Comparison of ENCODE assay signal across 2 cellular contexts in genomic region chr11:65944767-65945166, GRCh38.
TF ChIP-seq lines count a peak whose summit lies in the region.

No MANE protein-coding gene starts in this region.

TF ChIP-seq in WTC11, 78 proteins besides CTCF, POLR2A, EP300 and RAD21 (continues in another document):
- TF ChIP-seq ATF2 (CRISPR knock-in tag; IDR thresholded peaks at IDR 0.05; ENCODE audit: borderline replicate concordance, low read depth) (no peak), SOX15 (CRISPR knock-in tag; IDR thresholded peaks at IDR 0.05) (no peak), ZNF532 (CRISPR knock-in tag; IDR thresholded peaks at IDR 0.05; ENCODE audit: borderline replicate concordance) (no peak), ZNF281 (CRISPR knock-in tag; IDR thresholded peaks at IDR 0.05) (no peak), RELA (CRISPR knock-in tag; IDR thresholded peaks at IDR 0.05; ENCODE audit: borderline replicate concordance) (no peak), TEAD4 (CRISPR knock-in tag; IDR thresholded peaks at IDR 0.05) (no peak), MAX (CRISPR knock-in tag; IDR thresholded peaks at IDR 0.05) (no peak), PRDM15 (CRISPR knock-in tag; IDR thresholded peaks at IDR 0.05) (no peak), CDX4 (CRISPR knock-in tag; IDR thresholded peaks at IDR 0.05; ENCODE audit: borderline replicate concordance) (no peak)

TF ChIP-seq in H1, 55 proteins besides CTCF, POLR2A, EP300 and RAD21:
- TF ChIP-seq KDM5A (IDR thresholded peaks at IDR 0.05; ENCODE audit: low read length) (no peak), GTF2F1 (IDR thresholded peaks at IDR 0.05; ENCODE audit: borderline replicate concordance, low read depth, low read length) (no peak), JUND (IDR thresholded peaks at IDR 0.05; ENCODE audit: low read length) (no peak), CEBPB (IDR thresholded peaks at IDR 0.05; ENCODE audit: low read depth, low read length) (no peak), RFX5 (IDR thresholded peaks at IDR 0.05; ENCODE audit: borderline replicate concordance, low read depth, low read length) (no peak)
